In genomic region chr1:16759650-16760455, GRCh38 we compare ENCODE assay signal across 9 cellular contexts. TPM values are rescaled to one million over a fixed set of nuclear protein-coding genes. Genes with fewer than 3 reads are reported as not detected.
DNase-seq lines count a peak whose midpoint lies in the region; ATAC-seq and TF ChIP-seq lines count a peak whose summit lies in the region.
"Not testable (repeated sequence)": the region's sequence is repeated elsewhere in the genome, so short reads cannot be mapped to it uniquely, and the experiment has no call there.
"Had no signal": no experiment of that assay in that cellular context is flagged by ENCODE, and none has a peak within 500 bp of the region (broad histone marks: within the 10 kb centered on the region; RNA-seq: fewer than 3 reads in every experiment).

No MANE protein-coding gene starts in this region.

- TF ChIP-seq POLR2A in HCT116 (IDR thresholded peaks at IDR 0.05; ENCODE audit: borderline replicate concordance, extremely low read depth, insufficient read depth, insufficient read length) = not testable (repeated sequence)

- not testable (repeated sequence) for BruUV-seq in HCT116 (replicated peaks; lab: Mats Ljungman, UMichigan)

- H3K9me3 Mint-ChIP-seq in WTC11; activated T-helper 17 cell treated with anti-CD3 and anti-CD28 coated beads, Interleukin-2, amount 50 U/mL, for 72 hours: not testable (repeated sequence)

- not testable (repeated sequence) for H3K36me3 Mint-ChIP-seq in WTC11; activated T-helper 17 cell treated with anti-CD3 and anti-CD28 coated beads, Interleukin-2, amount 50 U/mL, for 72 hours (ENCODE audit: low read depth)

- RAD21 ChIA-PET in HCT116 (lab: Charles Lee; ENCODE audit: low non-redundant PET in 1 of 2, low total read pairs in 2 of 2, uncharacterized antibody in 2 of 2, unreplicated experiment in 2 of 2) = not testable (repeated sequence)

- ATAC-seq in HCT116 = peak; percentile 67
- peak; percentile 90 for ATAC-seq in WTC11
- ATAC-seq in activated T-helper 17 cell treated with anti-CD3 and anti-CD28 coated beads, Interleukin-2, amount 50 U/mL, for 72 hours (replicated peaks) = peak; percentile 50
- peak; percentile 23 for ATAC-seq in Right ventricle myocardium inferior
- peak; percentile 25 to 49 (median 36) for ATAC-seq in psoas muscle
- peak; percentile 92 for ATAC-seq in upper lobe of right lung

- H3K27ac Mint-ChIP-seq in WTC11; activated T-helper 17 cell treated with anti-CD3 and anti-CD28 coated beads, Interleukin-2, amount 50 U/mL, for 72 hours: not testable (repeated sequence)

- POLR2A ChIA-PET in HCT116 (lab: Charles Lee) = interaction anchor here (0.6 kb wide), 1 partner anchor 115 kb away, joined by 5 read pairs; no protein-coding TSS in a partner anchor
- POLR2A ChIA-PET in WTC11 (lab: Charles Lee) = not testable (repeated sequence)

- not testable (repeated sequence) for H3K4me3 Mint-ChIP-seq in WTC11; activated T-helper 17 cell treated with anti-CD3 and anti-CD28 coated beads, Interleukin-2, amount 50 U/mL, for 72 hours

- CTCF ChIA-PET in HCT116 (lab: Charles Lee); WTC11 (lab: Charles Lee): not testable (repeated sequence)

- no CpG with 5 or more reads among the region's 62 CpGs for WGBS in iPS DF 6.9 (ENCODE audit: insufficient coverage, insufficient read length)
- WGBS in psoas muscle, 3 donors = 48 to 65% (median 64%) methylated on average over 9 to 14 of the region's 62 CpGs

- H3K36me3 ChIP-seq in HCT116 (ENCODE audit: control insufficient read depth in 1 of 2, insufficient read depth in 2 of 2, low read length in 2 of 2); iPS DF 6.9 (ENCODE audit: control insufficient read depth, insufficient read depth, low read length); psoas muscle (ENCODE audit: insufficient read depth in 1 of 2, low read depth in 1 of 2); upper lobe of right lung: not testable (repeated sequence)

- H3K27me3 Mint-ChIP-seq in WTC11 (ENCODE audit: low read depth); activated T-helper 17 cell treated with anti-CD3 and anti-CD28 coated beads, Interleukin-2, amount 50 U/mL, for 72 hours: not testable (repeated sequence)

- not testable (repeated sequence) for H3K4me1 Mint-ChIP-seq in WTC11; activated T-helper 17 cell treated with anti-CD3 and anti-CD28 coated beads, Interleukin-2, amount 50 U/mL, for 72 hours

- H3K4me2 ChIP-seq in HCT116 (ENCODE audit: low read length) = not testable (repeated sequence)

- TF ChIP-seq RAD21 in HCT116 (IDR thresholded peaks at IDR 0.05; ENCODE audit: low read depth) = not testable (repeated sequence)

- not testable (repeated sequence) for H4K20me1 ChIP-seq in HCT116 (ENCODE audit: insufficient read depth)

- not testable (repeated sequence) for H2AFZ ChIP-seq in HCT116 (ENCODE audit: low read depth, low read length, poor library complexity, severe bottlenecking)

- not testable (repeated sequence) for H3K4me1 ChIP-seq in HCT116 (ENCODE audit: control insufficient read depth in 1 of 2, insufficient read depth in 2 of 2, low read length in 2 of 2); iPS DF 6.9 (ENCODE audit: control insufficient read depth, insufficient read depth, low read length); psoas muscle; upper lobe of right lung

- H3K27ac ChIP-seq in HCT116 (ENCODE audit: low read depth, low read length); iPS DF 6.9 (ENCODE audit: low read length); psoas muscle; upper lobe of right lung: not testable (repeated sequence)

- not testable (repeated sequence) for TF ChIP-seq CTCF in HCT116 (IDR thresholded peaks at IDR 0.05 in 2 of 3, conservative IDR thresholded peaks at IDR 0.05 in 1 of 3; ENCODE audit: borderline replicate concordance in 1 of 3, insufficient read depth in 1 of 3, low read depth in 2 of 3, low read length in 2 of 3); WTC11 (IDR thresholded peaks at IDR 0.05); psoas muscle (IDR thresholded peaks at IDR 0.05); upper lobe of right lung (IDR thresholded peaks at IDR 0.05)

- not testable (repeated sequence) for H3K4me3 ChIP-seq in HCT116 (replicated peaks in 1 of 2; ENCODE audit: low read depth in 1 of 2, low read length in 2 of 2); psoas muscle; upper lobe of right lung
- H3K4me3 ChIP-seq in iPS DF 6.9 (ENCODE audit: low read length) = peak overlapping the region; percentile 40; the same call in 1 of the 2 replicates

- not testable (repeated sequence) for H3K9me2 ChIP-seq in HCT116 (ENCODE audit: insufficient read depth)

- not testable (repeated sequence) for H3K9ac ChIP-seq in HCT116 (ENCODE audit: low read length)

- DNase-seq in HCT116 (ENCODE audit: low read depth, low spot score); WTC11 (ENCODE audit: low spot score); Right ventricle myocardium inferior (ENCODE audit: missing footprints); iPS DF 6.9 (ENCODE audit: low read depth, low spot score); psoas muscle; upper lobe of right lung: not testable (repeated sequence)
- DNase-seq in mesenteric fat pad (ENCODE audit: low spot score) = peak; percentile 57

- H3K27me3 ChIP-seq in HCT116 (ENCODE audit: insufficient read depth, low read length); iPS DF 6.9 (ENCODE audit: control insufficient read depth, insufficient read depth, low read length); upper lobe of right lung: not testable (repeated sequence)
- H3K27me3 ChIP-seq in psoas muscle (ENCODE audit: insufficient read depth in 3 of 3, low read length in 2 of 3) = peaks cover 0 to 11% (median 2%) of the 10 kb centered on the region in 3 donors

- not testable (repeated sequence) for H3K79me2 ChIP-seq in HCT116 (ENCODE audit: insufficient read depth, low read length)

- not testable (repeated sequence) for H3K9me3 ChIP-seq in HCT116 (ENCODE audit: control insufficient read depth in 1 of 2, insufficient read depth in 1 of 2, low read depth in 1 of 2, low read length in 2 of 2); iPS DF 6.9 (ENCODE audit: control insufficient read depth, insufficient read depth, low read length); psoas muscle; upper lobe of right lung

- intact Hi-C loops in HCT116 (cut with micrococcal nuclease); Right ventricle myocardium inferior (cut with DNase I); psoas muscle (cut with DNase I); upper lobe of right lung (cut with DNase I): not testable (repeated sequence)

RNA-seq across cellular contexts. Expression of gene RNU1-4, which starts 19.5 kb away (rescaled TPM):
- total RNA-seq in HCT116 (2021; ENCODE audit: unreplicated experiment) (1,685 TPM), WTC11 (2021) (1,028 to 1,267 TPM (median 1,197 TPM) in 3 replicates), Right ventricle myocardium inferior (4,572 TPM), mesenteric fat pad (6,165 TPM), psoas muscle (1,000 to 10,000 TPM; 1,264 to 5,208 (median 3,151) TPM), upper lobe of right lung (6,622 TPM)
- 8.8 and 29.6 TPM in 2 replicates for polyA plus RNA-seq in HCT116 (2012)
- 1,000 to 10,000 TPM; 1,202 to 2,371 TPM for total RNA-seq in activated T-helper 17 cell treated with anti-CD3 and anti-CD28 coated beads, Interleukin-2, amount 50 U/mL, for 72 hours
- polyA plus RNA-seq in psoas muscle = not detected
- polyA plus RNA-seq: IgD-negative memory B cell had no signal

Comparison
In these comparisons a context has a peak if more than half of its experiments do, and no peak if none do; other contexts are left out.
1. ATAC-seq: peak in every context shown above with its lines; median percentile 92 in upper lobe of right lung; 90 in WTC11; 67 in HCT116; 50 in activated T-helper 17 cell treated with anti-CD3 and anti-CD28 coated beads, Interleukin-2, amount 50 U/mL, for 72 hours; 36 in psoas muscle; 23 in Right ventricle myocardium inferior.